22 cellular contexts compared by ENCODE assay signal in the genomic region with DNA sequence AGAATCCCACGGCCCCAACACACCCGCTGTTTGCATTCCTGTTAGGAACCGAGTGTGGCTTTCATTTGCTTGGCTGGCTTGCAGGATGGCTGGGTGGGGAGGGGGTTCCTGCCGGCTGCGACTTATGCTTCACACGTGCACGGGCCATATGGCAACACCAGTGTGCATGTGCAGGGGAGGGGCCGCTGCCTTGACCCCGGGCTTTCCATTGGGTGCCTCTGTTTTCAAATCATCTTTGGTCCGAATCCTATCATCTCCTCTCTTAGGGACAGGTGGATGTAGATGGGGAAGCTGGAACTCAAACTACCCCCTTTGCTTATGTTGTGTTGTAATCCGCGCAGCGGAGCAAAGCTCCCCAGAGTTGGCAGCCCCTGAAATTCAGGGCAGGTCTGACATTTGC.
"Had no signal": no experiment of that assay in that cellular context is flagged by ENCODE, and none has a peak within 500 bp of the region (broad histone marks: within the 10 kb centered on the region; RNA-seq: fewer than 3 reads in every experiment).

No MANE protein-coding gene starts in this region.

- H3K4me2 ChIP-seq: hepatocyte, smooth muscle cell had no signal

- H3K27ac ChIP-seq: esophagus muscularis mucosa, hepatocyte, neutrophil, pancreas, psoas muscle, right atrium auricular region, stomach, thyroid gland, upper lobe of left lung had no signal

- H3K79me2 ChIP-seq: hepatocyte had no signal

- H3K27me3 ChIP-seq: esophagus muscularis mucosa, pancreas, right atrium auricular region, thyroid gland, upper lobe of left lung had no signal

- DNase-seq: activated CD4-positive, alpha-beta T cell treated with anti-CD3 and anti-CD28 coated beads for 4 hours; activated CD4-positive, alpha-beta T cell treated with anti-CD3 and anti-CD28 coated beads, Interleukin-2, amount 50 U/mL, for 4 hours; activated CD8-positive, alpha-beta memory T cell treated with anti-CD3 and anti-CD28 coated beads for 24 hours; activated effector memory CD4-positive, alpha-beta T cell treated with Interleukin-2 at 50 U/mL for 16 hours; activated naive CD4-positive, alpha-beta T cell treated with Interleukin-2 at 50 U/mL for 16 hours; anterior cingulate cortex; dermis blood vessel endothelial cell; effector CD4-positive, alpha-beta T cell; islet precursor cell; left ventricle myocardium superior; pancreas; psoas muscle; stimulated activated CD4-positive, alpha-beta T cell treated with anti-CD3 and anti-CD28 coated beads, Interleukin-2, amount 100 ng/mL, for 24 hours; stimulated activated naive B cell treated with anti-CD40 and anti-IgM and Interleukin-4, amounts not matched to agents 10 μg/mL and 1 μg/mL and 100 μg/mL, for 72 hours; stomach; thyroid gland had no signal

- H3K9me3 ChIP-seq: esophagus muscularis mucosa, neutrophil, pancreas, psoas muscle, right atrium auricular region, stomach, thyroid gland, upper lobe of left lung had no signal

- H2AFZ ChIP-seq: hepatocyte had no signal

- H3K36me3 ChIP-seq: esophagus muscularis mucosa, neutrophil, pancreas, right atrium auricular region, stomach, thyroid gland, upper lobe of left lung had no signal

- H3K4me3 ChIP-seq: esophagus muscularis mucosa, hepatocyte, pancreas, psoas muscle, right atrium auricular region, smooth muscle cell, stomach, thyroid gland, upper lobe of left lung had no signal

- H3K4me1 ChIP-seq: esophagus muscularis mucosa, pancreas, psoas muscle, right atrium auricular region, stomach, thyroid gland, upper lobe of left lung had no signal

- ATAC-seq: left ventricle myocardium superior; pancreas; psoas muscle; stimulated activated naive B cell treated with anti-CD40 and anti-IgM and Interleukin-4, amounts not matched to agents 10 μg/mL and 1 μg/mL and 100 μg/mL, for 72 hours had no signal
